ENCODE assay signal across 9 cellular contexts in genomic region chr1:94928293-94928939, GRCh38. TPM values are rescaled to one million over a fixed set of nuclear protein-coding genes. Genes with fewer than 3 reads are reported as not detected.
A peak's percentile ranks its signal among the peaks of the same experiment; 100 is the strongest.
DNase-seq lines count a peak whose midpoint lies in the region; ATAC-seq and TF ChIP-seq lines count a peak whose summit lies in the region.
"Had no signal": no experiment of that assay in that cellular context is flagged by ENCODE, and none has a peak within 500 bp of the region (broad histone marks: within the 10 kb centered on the region; RNA-seq: fewer than 3 reads in every experiment).

No MANE protein-coding gene starts in this region.

- H3K9me3 Mint-ChIP-seq in T-cell (no peaks in the 10 kb centered on the region), glutamatergic neuron (ENCODE audit: unreplicated experiment) (peaks cover 21% of the 10 kb centered on the region)

- no peak overlapping the region for H3K27ac Mint-ChIP-seq in T-cell
- H3K27ac Mint-ChIP-seq in glutamatergic neuron (ENCODE audit: unreplicated experiment) = peak overlapping the region; percentile 94

- H3K27me3 Mint-ChIP-seq in T-cell (peaks cover 6 to 35% of the 10 kb centered on the region in 2 donors), glutamatergic neuron (ENCODE audit: unreplicated experiment) (peaks cover 16% of the 10 kb centered on the region)

- CTCF ChIA-PET in T-cell (lab: Charles Lee) = no interaction called here

- H3K4me3 Mint-ChIP-seq in T-cell = peak overlapping the region; percentile 81 to 88 (median 86)
- peak overlapping the region; percentile 98 for H3K4me3 Mint-ChIP-seq in glutamatergic neuron (ENCODE audit: unreplicated experiment)

- H3K27ac ChIP-seq in C4-2B = peak overlapping the region; percentile 48; the same call in 1 of the 2 replicates

- POLR2A ChIA-PET in T-cell (lab: Charles Lee) = no interaction called here

- H3K4me1 Mint-ChIP-seq in T-cell = peaks cover 22 to 25% (median 24%) of the 10 kb centered on the region in 3 donors
- H3K4me1 Mint-ChIP-seq in glutamatergic neuron (ENCODE audit: low read depth, unreplicated experiment) = peaks cover 14% of the 10 kb centered on the region

- no peak for DNase-seq in T-cell
- no peak for DNase-seq in glutamatergic neuron
- DNase-seq in pons (ENCODE audit: low spot score) = peak; percentile 19
- DNase-seq in NOMO-1 (lab: John Stamatoyannopoulos, UW; ENCODE audit: unreplicated experiment in 2 of 2) = no peak
- no peak for DNase-seq in stimulated activated CD4-positive, alpha-beta T cell treated with anti-CD3 and anti-CD28 coated beads, Interleukin-1b, Interleukin-23, amount 100 ng/mL, for 48 hours
- DNase-seq in activated CD8-positive, alpha-beta memory T cell treated with anti-CD3 and anti-CD28 coated beads, Interleukin-2, amount 50 U/mL, for 48 hours = no peak
- DNase-seq: stimulated activated CD8-positive, alpha-beta memory T cell treated with anti-CD3 and anti-CD28 coated beads, Interleukin-4, amount 100 ng/mL, for 48 hours had no signal

- TF ChIP-seq CTCF in C4-2B (conservative IDR thresholded peaks at IDR 0.05) (no peak), glutamatergic neuron (IDR thresholded peaks at IDR 0.05; ENCODE audit: partially characterized antibody, unreplicated experiment) (no peak)

- H3K36me3 Mint-ChIP-seq in T-cell = peaks cover 3% of the 10 kb centered on the region
- no peaks in the 10 kb centered on the region for H3K36me3 Mint-ChIP-seq in glutamatergic neuron (ENCODE audit: unreplicated experiment)

- ATAC-seq in T-cell (replicated peaks in 1 of 4) (no peak), HG03175 (IDR thresholded peaks at IDR 0.05; ENCODE audit: unreplicated experiment) (no peak)

RNA-seq across cellular contexts. Expression of gene CNN3, which starts 1.5 kb away (rescaled TPM):
- total RNA-seq in T-cell (1 to 10 TPM; 2.0 to 7.3 (median 5.0) TPM), glutamatergic neuron (ENCODE audit: unreplicated experiment) (383 TPM)

Comparison
In these comparisons a context has a peak if more than half of its experiments do, and no peak if none do; other contexts are left out.
1. RNA of gene CNN3, which starts 1.5 kb away (total RNA-seq): 383 TPM in glutamatergic neuron (single experiment); 2.0 to 7.3 TPM in T-cell; every median in the first group is over 10 times any median in the second.